ENCODE assay signal across 13 cellular contexts in the genomic region with DNA sequence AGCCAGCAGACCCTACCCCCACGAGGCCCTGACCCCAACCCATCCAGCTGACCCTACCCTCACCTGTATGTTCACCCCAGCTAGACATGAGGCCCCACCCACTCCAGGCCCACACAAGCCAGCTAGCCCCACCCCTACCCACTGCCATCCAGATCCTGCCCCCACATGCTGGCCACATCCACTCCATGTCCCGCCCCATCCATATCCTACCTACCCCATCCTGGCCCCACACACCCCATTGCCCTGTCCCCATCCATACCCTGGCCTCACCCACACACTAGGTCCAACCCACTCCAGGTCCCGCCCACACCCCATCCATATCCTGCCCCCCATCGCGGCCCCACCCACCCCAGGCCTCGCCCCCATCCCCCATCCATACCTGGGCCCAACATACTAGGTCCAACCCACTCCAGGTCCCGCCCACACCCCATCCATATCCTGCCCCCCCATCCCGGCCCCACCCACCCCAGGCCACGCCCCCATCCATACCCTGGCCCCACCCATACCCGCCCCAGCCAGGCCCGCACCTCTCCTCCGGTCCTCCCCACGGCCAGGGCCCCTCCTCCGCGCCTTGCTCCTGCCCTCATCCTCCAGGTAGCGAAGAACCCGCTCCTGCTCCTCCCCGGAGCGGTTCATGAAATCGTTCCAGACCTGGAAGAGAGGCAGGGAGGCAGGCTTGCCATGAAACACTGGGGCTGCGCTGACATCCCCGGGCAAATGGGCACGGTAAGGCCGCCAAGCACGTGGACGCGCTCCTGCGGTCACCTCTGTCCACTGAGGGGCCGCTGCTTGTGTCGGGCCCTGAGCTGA. TPM values are rescaled to one million over a fixed set of nuclear protein-coding genes. Genes with fewer than 3 reads are reported as not detected.
DNase-seq lines count a peak whose midpoint lies in the region; ATAC-seq and FAIRE-seq lines count a peak whose summit lies in the region.
"Had no signal": no experiment of that assay in that cellular context is flagged by ENCODE, and none has a peak within 500 bp of the region (broad histone marks: within the 10 kb centered on the region; RNA-seq: fewer than 3 reads in every experiment).

No MANE protein-coding gene starts in this region.

- no peaks in the 10 kb centered on the region for H3K9me3 Mint-ChIP-seq in T-helper 1 cell treated with Interleukin-12 subunit alpha and Interleukin-12 subunit beta and Interleukin-4 antibody, amounts not matched to agents 30 μg/mL and 1 μg/mL, for 36 hours
- H3K9me3 Mint-ChIP-seq in activated T-cell treated with anti-CD3 and anti-CD28 coated beads, Interleukin-2, amount 50 U/mL, for 72 hours: no peaks in the 10 kb centered on the region
- no peaks in the 10 kb centered on the region for H3K9me3 Mint-ChIP-seq in naive thymus-derived CD8-positive, alpha-beta T cell
- H3K9me3 Mint-ChIP-seq: activated T-helper 1 cell treated with anti-CD3 and anti-CD28 coated beads, Interleukin-12 subunit alpha, Interleukin-12 subunit beta, Interleukin-2, Interleukin-4 antibody, amounts not matched to agents 30 ng/mL and 10 ng/mL and 1 ng/mL, durations not matched to agents 14 hours and 24 hours and 36 hours had no signal

- H3K27ac Mint-ChIP-seq in T-helper 1 cell treated with Interleukin-12 subunit alpha and Interleukin-12 subunit beta and Interleukin-4 antibody, amounts not matched to agents 30 μg/mL and 1 μg/mL, for 36 hours: peak overlapping the region; percentile 26
- no peak overlapping the region for H3K27ac Mint-ChIP-seq in activated T-cell treated with anti-CD3 and anti-CD28 coated beads, Interleukin-2, amount 50 U/mL, for 72 hours
- peak overlapping the region in 5 of 10 donors; percentile 38 to 83 (median 51) for H3K27ac Mint-ChIP-seq in naive thymus-derived CD8-positive, alpha-beta T cell
- H3K27ac Mint-ChIP-seq: activated T-helper 1 cell treated with anti-CD3 and anti-CD28 coated beads, Interleukin-12 subunit alpha, Interleukin-12 subunit beta, Interleukin-2, Interleukin-4 antibody, amounts not matched to agents 30 ng/mL and 10 ng/mL and 1 ng/mL, durations not matched to agents 14 hours and 24 hours and 36 hours had no signal

- peaks cover 13% of the 10 kb centered on the region for H3K36me3 Mint-ChIP-seq in T-helper 1 cell treated with Interleukin-12 subunit alpha and Interleukin-12 subunit beta and Interleukin-4 antibody, amounts not matched to agents 30 μg/mL and 1 μg/mL, for 36 hours (ENCODE audit: low read depth)
- peaks cover 0 to 4% of the 10 kb centered on the region in 2 donors for H3K36me3 Mint-ChIP-seq in activated T-cell treated with anti-CD3 and anti-CD28 coated beads, Interleukin-2, amount 50 U/mL, for 72 hours (ENCODE audit: insufficient read depth in 2 of 2)
- H3K36me3 Mint-ChIP-seq in naive thymus-derived CD8-positive, alpha-beta T cell: peaks cover 0 to 43% (median 4%) of the 10 kb centered on the region in 3 donors

- H3K27me3 Mint-ChIP-seq in T-helper 1 cell treated with Interleukin-12 subunit alpha and Interleukin-12 subunit beta and Interleukin-4 antibody, amounts not matched to agents 30 μg/mL and 1 μg/mL, for 36 hours (ENCODE audit: low read depth): no peaks in the 10 kb centered on the region
- no peaks in the 10 kb centered on the region for H3K27me3 Mint-ChIP-seq in activated T-cell treated with anti-CD3 and anti-CD28 coated beads, Interleukin-2, amount 50 U/mL, for 72 hours (ENCODE audit: low read depth)
- H3K27me3 Mint-ChIP-seq in naive thymus-derived CD8-positive, alpha-beta T cell: peaks cover 0 to 3% (median 0%) of the 10 kb centered on the region in 5 donors

- no peak overlapping the region for H3K4me3 Mint-ChIP-seq in T-helper 1 cell treated with Interleukin-12 subunit alpha and Interleukin-12 subunit beta and Interleukin-4 antibody, amounts not matched to agents 30 μg/mL and 1 μg/mL, for 36 hours
- H3K4me3 Mint-ChIP-seq in activated T-cell treated with anti-CD3 and anti-CD28 coated beads, Interleukin-2, amount 50 U/mL, for 72 hours: no peak overlapping the region
- H3K4me3 Mint-ChIP-seq in naive thymus-derived CD8-positive, alpha-beta T cell: no peak overlapping the region
- H3K4me3 Mint-ChIP-seq: activated T-helper 1 cell treated with anti-CD3 and anti-CD28 coated beads, Interleukin-12 subunit alpha, Interleukin-12 subunit beta, Interleukin-2, Interleukin-4 antibody, amounts not matched to agents 30 ng/mL and 10 ng/mL and 1 ng/mL, durations not matched to agents 14 hours and 24 hours and 36 hours had no signal

- FAIRE-seq in HTR-8/SVneo (lab: Jason Lieb, UNC): peak; percentile 40
- FAIRE-seq: GM12892, pancreas had no signal

- peaks cover 11% of the 10 kb centered on the region for H3K4me1 Mint-ChIP-seq in T-helper 1 cell treated with Interleukin-12 subunit alpha and Interleukin-12 subunit beta and Interleukin-4 antibody, amounts not matched to agents 30 μg/mL and 1 μg/mL, for 36 hours (ENCODE audit: low read depth)
- H3K4me1 Mint-ChIP-seq in activated T-cell treated with anti-CD3 and anti-CD28 coated beads, Interleukin-2, amount 50 U/mL, for 72 hours (ENCODE audit: low read depth): peaks cover 9% of the 10 kb centered on the region
- H3K4me1 Mint-ChIP-seq in naive thymus-derived CD8-positive, alpha-beta T cell: peaks cover 5 to 46% (median 15%) of the 10 kb centered on the region in 4 donors

- ATAC-seq in activated T-cell treated with anti-CD3 and anti-CD28 coated beads, Interleukin-2, amount 50 U/mL, for 72 hours (replicated peaks in 1 of 2): peak; percentile 53 to 56
- peak; percentile 33 to 62 for ATAC-seq in naive thymus-derived CD8-positive, alpha-beta T cell
- ATAC-seq in GM21423 (IDR thresholded peaks at IDR 0.05; ENCODE audit: unreplicated experiment) (no peak), GM19035 (IDR thresholded peaks at IDR 0.05; ENCODE audit: unreplicated experiment) (no peak)

- POLR2A ChIA-PET in naive thymus-derived CD8-positive, alpha-beta T cell (lab: Charles Lee): interaction anchor here (2.8 to 14.3 kb wide), 5 partner anchors 5 to 37 kb away, joined by 10 to 376 read pairs (median 155); a partner anchor contains a TSS

- no peak for DNase-seq in T-helper 1 cell
- DNase-seq in HTR-8/SVneo (ENCODE audit: insufficient read length, low spot score): no peak
- DNase-seq in activated T-cell treated with anti-CD3 and anti-CD28 coated beads, Interleukin-2, amount 50 U/mL, for 72 hours: peak in 1 of 2 donors; percentile 24
- DNase-seq in naive thymus-derived CD8-positive, alpha-beta T cell: peak in 2 of 10 donors; percentile 39 to 74
- DNase-seq in superior temporal gyrus (ENCODE audit: extremely low spot score): no peak
- DNase-seq: NCI-H1092 treated with DMSO at 0.1 percent for 48 hours had no signal

RNA-seq across cellular contexts. Expression of a gene that starts 7.2 kb away (rescaled TPM):
- total RNA-seq in activated T-cell treated with anti-CD3 and anti-CD28 coated beads, Interleukin-2, amount 50 U/mL, for 72 hours: not detected
- total RNA-seq in naive thymus-derived CD8-positive, alpha-beta T cell: not detected
- polyA plus RNA-seq in naive thymus-derived CD8-positive, alpha-beta T cell: not detected
- total RNA-seq: activated T-helper 1 cell treated with anti-CD3 and anti-CD28 coated beads, Interleukin-12 subunit alpha, Interleukin-12 subunit beta, Interleukin-2, Interleukin-4 antibody, amounts not matched to agents 30 ng/mL and 10 ng/mL and 1 ng/mL, durations not matched to agents 14 hours and 24 hours and 36 hours; pancreas had no signal
- polyA plus RNA-seq: BJ, pancreas had no signal

RNA-seq across cellular contexts. Expression of a gene that starts 7.5 kb away (rescaled TPM):
- 10 to 100 TPM; 59.8 to 62.2 TPM for total RNA-seq in activated T-cell treated with anti-CD3 and anti-CD28 coated beads, Interleukin-2, amount 50 U/mL, for 72 hours
- total RNA-seq in naive thymus-derived CD8-positive, alpha-beta T cell: 10 to 100 TPM; 65.9 to 68.8 TPM
- polyA plus RNA-seq in naive thymus-derived CD8-positive, alpha-beta T cell: 100 to 1,000 TPM in 1 of 3 donors, 10 to 100 TPM in 2; 54.3 to 117 (median 72.4) TPM

RNA-seq across cellular contexts. Expression of a gene that starts 12.5 kb away (rescaled TPM):
- 100 to 1,000 TPM; 109 to 126 TPM for total RNA-seq in activated T-cell treated with anti-CD3 and anti-CD28 coated beads, Interleukin-2, amount 50 U/mL, for 72 hours
- 100 to 1,000 TPM; 179 to 184 TPM for total RNA-seq in naive thymus-derived CD8-positive, alpha-beta T cell
- polyA plus RNA-seq in naive thymus-derived CD8-positive, alpha-beta T cell: 100 to 1,000 TPM; 137 to 238 (median 182) TPM

RNA-seq across cellular contexts. Expression of a gene that starts 16.6 kb away (rescaled TPM):
- 1 to 10 TPM; 1.0 to 3.6 TPM for total RNA-seq in activated T-cell treated with anti-CD3 and anti-CD28 coated beads, Interleukin-2, amount 50 U/mL, for 72 hours
- 1 to 10 TPM; 1.4 to 2.6 TPM for total RNA-seq in naive thymus-derived CD8-positive, alpha-beta T cell
- under 1 TPM; 0.18 to 0.58 (median 0.52) TPM for polyA plus RNA-seq in naive thymus-derived CD8-positive, alpha-beta T cell
- polyA plus RNA-seq: BJ had no signal

RNA-seq across cellular contexts. Expression of a gene that starts 25.3 kb away (rescaled TPM):
- 10 to 100 TPM; 31.7 to 34.0 TPM for total RNA-seq in activated T-cell treated with anti-CD3 and anti-CD28 coated beads, Interleukin-2, amount 50 U/mL, for 72 hours
- total RNA-seq in naive thymus-derived CD8-positive, alpha-beta T cell: 1 to 10 TPM; 3.5 to 5.0 TPM
- under 1 TPM; 0.09 to 0.58 (median 0.16) TPM for polyA plus RNA-seq in naive thymus-derived CD8-positive, alpha-beta T cell

Comparison
In these comparisons a context has a peak if more than half of its experiments do, and no peak if none do; other contexts are left out.
1. ATAC-seq: peak in activated T-cell treated with anti-CD3 and anti-CD28 coated beads, Interleukin-2, amount 50 U/mL, for 72 hours (2 of 2) and naive thymus-derived CD8-positive, alpha-beta T cell (2 of 2); none in GM21423 (single experiment) and GM19035 (single experiment).